Comparison of ENCODE assay signal across 1 cellular context in the genomic region with DNA sequence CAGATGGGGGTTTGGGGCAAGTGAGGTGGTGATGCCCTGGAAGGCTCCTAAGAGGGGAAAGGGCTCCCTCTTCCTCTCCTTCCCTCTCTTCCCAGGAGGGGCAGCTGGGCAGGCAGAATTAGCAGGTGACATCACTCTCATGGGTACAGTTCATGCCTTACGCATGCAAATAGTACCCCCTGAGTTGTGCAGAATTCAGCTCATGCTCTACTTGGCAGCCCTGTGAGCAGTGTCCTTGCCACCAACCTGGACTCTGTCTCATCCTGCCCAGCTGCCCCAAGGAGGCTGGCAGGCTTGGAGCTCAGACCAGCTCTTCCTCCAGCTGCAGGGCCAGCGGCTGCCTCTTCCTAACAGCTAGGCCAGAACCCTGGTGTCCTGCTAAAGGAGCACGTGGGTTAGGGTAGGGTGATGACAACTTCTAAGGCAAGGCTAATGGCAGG.
TF ChIP-seq lines count a peak whose summit lies in the region.

No MANE protein-coding gene starts in this region.

TF ChIP-seq in WTC11, 78 proteins besides CTCF, POLR2A, EP300 and RAD21 (continued from another document):
- TF ChIP-seq ARID4B (CRISPR knock-in tag; IDR thresholded peaks at IDR 0.05; ENCODE audit: borderline replicate concordance), result peak; percentile 28; the same call in 1 of the 2 replicates
- TF ChIP-seq JUN (CRISPR knock-in tag; IDR thresholded peaks at IDR 0.05), result no peak
TF ChIP-seq in WTC11: peak in this region for 2.
